ENCODE assay signal across 1 cellular context in genomic region chr14:70872678-70873020, GRCh38.
TF ChIP-seq lines count a peak whose summit lies in the region.

No MANE protein-coding gene starts in this region.

TF ChIP-seq in GM12878, 131 proteins besides CTCF, POLR2A, EP300 and RAD21:
- TF ChIP-seq SPI1 (IDR thresholded peaks at IDR 0.05; ENCODE audit: borderline replicate concordance, insufficient read depth, low read depth, low read length) = no peak
- 0 out of 3 replicates have a peak, but pooled peaks have one; percentile 27 for TF ChIP-seq POU2F2 (IDR thresholded peaks at IDR 0.05; ENCODE audit: borderline replicate concordance, low read depth, low read length)
